Comparison of ENCODE assay signal across 1 cellular context in genomic region chr18:36887055-36887570, GRCh38.
TF ChIP-seq lines count a peak whose summit lies in the region.

No MANE protein-coding gene starts in this region.

TF ChIP-seq in endothelial cell of umbilical vein, 7 proteins besides CTCF, POLR2A, EP300 and RAD21:
- TF ChIP-seq JUN (IDR thresholded peaks at IDR 0.05; ENCODE audit: borderline replicate concordance, insufficient read depth, insufficient read length, low read depth) = no peak
- no peak for TF ChIP-seq GATA2 (IDR thresholded peaks at IDR 0.05; ENCODE audit: insufficient read depth, insufficient read length, low read depth, low read length)
- no peak for TF ChIP-seq FOS (IDR thresholded peaks at IDR 0.05; ENCODE audit: borderline replicate concordance, insufficient read depth, low read length)
- TF ChIP-seq EZH2 (IDR thresholded peaks at IDR 0.05; ENCODE audit: borderline replicate concordance, low read depth, low read length, severe bottlenecking) = no peak
- no peak for TF ChIP-seq POLR2AphosphoS5 (IDR thresholded peaks at IDR 0.05; ENCODE audit: insufficient read depth, low read depth, low read length)
- TF ChIP-seq MYC (IDR thresholded peaks at IDR 0.05; ENCODE audit: low read depth, low read length) = no peak
- TF ChIP-seq, protein P1, sequence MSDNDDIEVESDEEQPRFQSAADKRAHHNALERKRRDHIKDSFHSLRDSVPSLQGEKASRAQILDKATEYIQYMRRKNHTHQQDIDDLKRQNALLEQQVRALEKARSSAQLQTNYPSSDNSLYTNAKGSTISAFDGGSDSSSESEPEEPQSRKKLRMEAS (IDR thresholded peaks at IDR 0.05; ENCODE audit: insufficient read depth, insufficient read length) = no peak
